ENCODE assay signal across 9 cellular contexts in genomic region chr2:190637331-190637734, GRCh38. TPM values are rescaled to one million over a fixed set of nuclear protein-coding genes. Genes with fewer than 3 reads are reported as not detected.
A peak's percentile ranks its signal among the peaks of the same experiment; 100 is the strongest.
DNase-seq lines count a peak whose midpoint lies in the region; ATAC-seq and TF ChIP-seq lines count a peak whose summit lies in the region.
"Had no signal": no experiment of that assay in that cellular context is flagged by ENCODE, and none has a peak within 500 bp of the region (broad histone marks: within the 10 kb centered on the region; RNA-seq: fewer than 3 reads in every experiment).

No MANE protein-coding gene starts in this region.

- DNase-seq in Calu3, result no peak
- no peak for DNase-seq in PC-9
- peak; percentile 57 for DNase-seq in fibroblast of the conjunctiva (ENCODE audit: low read depth)
- no peak for DNase-seq in psoas muscle
- DNase-seq in HK-2 (ENCODE audit: unreplicated experiment), result no peak
- DNase-seq in GM13976 (ENCODE audit: low spot score), result no peak
- DNase-seq in GM19240 (ENCODE audit: insufficient read length, low spot score), result no peak
- DNase-seq in NCI-H345 treated with DMSO at 0.1 percent for 48 hours (lab: John Stamatoyannopoulos, UW; ENCODE audit: unreplicated experiment), result no peak
- DNase-seq: NCI-H2107 had no signal

- H3K27me3 Mint-ChIP-seq in Calu3 (ENCODE audit: unreplicated experiment), result no peaks in the 10 kb centered on the region

- TF ChIP-seq CTCF in Calu3 (IDR thresholded peaks at IDR 0.05; ENCODE audit: unreplicated experiment), result no peak
- TF ChIP-seq CTCF in PC-9 (conservative IDR thresholded peaks at IDR 0.05), result no peak
- no peak for TF ChIP-seq CTCF in psoas muscle (IDR thresholded peaks at IDR 0.05)
- TF ChIP-seq CTCF in GM13976 (IDR thresholded peaks at IDR 0.05; ENCODE audit: borderline replicate concordance, control extremely low read depth, extremely low read depth, insufficient read depth, missing control alignments), result no peak

- intact Hi-C loops in Calu3 (cut with micrococcal nuclease; ENCODE audit: unreplicated experiment), result loop anchor here (2.0 kb wide), 1 partner anchor 167 kb away; no protein-coding TSS in a partner anchor
- intact Hi-C loops in PC-9 (cut with micrococcal nuclease; ENCODE audit: unreplicated experiment), result no loop called here
- intact Hi-C loops in psoas muscle (cut with DNase I), result no loop called here

- CTCF ChIA-PET in Calu3 (lab: Charles Lee) (no interaction called here), PC-9 (lab: Charles Lee) (no interaction called here)

- H3F3A ChIP-seq in PC-9 (ENCODE audit: insufficient read depth, low read depth), result peaks cover 19% of the 10 kb centered on the region

- peaks cover 31% of the 10 kb centered on the region for H3K4me1 Mint-ChIP-seq in Calu3 (ENCODE audit: low read depth, unreplicated experiment)

- POLR2A ChIA-PET in PC-9 (lab: Charles Lee; ENCODE audit: unreplicated experiment), result no interaction called here

- no peak overlapping the region for H2AFZ ChIP-seq in PC-9

- no peaks in the 10 kb centered on the region for H4K20me1 ChIP-seq in PC-9 (ENCODE audit: insufficient read depth)

- no peaks in the 10 kb centered on the region for H3K79me2 ChIP-seq in PC-9 (ENCODE audit: low read depth)

- H3K4me3 Mint-ChIP-seq in Calu3 (ENCODE audit: low read depth, unreplicated experiment), result no peak overlapping the region

- 58 to 80% (median 63%) methylated on average over 1 of the region's 1 CpG for WGBS in psoas muscle, 3 donors

- H3K36me3 ChIP-seq in PC-9 (ENCODE audit: low read depth) (no peaks in the 10 kb centered on the region), psoas muscle (ENCODE audit: insufficient read depth in 1 of 2, low read depth in 1 of 2) (no peaks in the 10 kb centered on the region)

- H3K9me3 Mint-ChIP-seq in Calu3 (ENCODE audit: low read depth, unreplicated experiment), result no peaks in the 10 kb centered on the region

- in situ Hi-C loops in GM13976 (cut with MboI; ENCODE audit: low sequenced_read_pairs, unreplicated experiment), result no loop called here

- H3K27ac ChIP-seq in PC-9, result peak overlapping the region; percentile 46
- peak overlapping the region; percentile 6 for H3K27ac ChIP-seq in psoas muscle

- no TSS peak for BruUV-seq in Calu3 (replicated peaks; lab: Mats Ljungman, UMichigan)
- BruUV-seq in PC-9 (replicated peaks; lab: Mats Ljungman, UMichigan), result no TSS peak

- H3K27ac Mint-ChIP-seq in Calu3 (ENCODE audit: unreplicated experiment), result peak overlapping the region; percentile 14

- peaks cover 25% of the 10 kb centered on the region for H3K4me1 ChIP-seq in PC-9 (replicated peaks; ENCODE audit: insufficient read depth)
- H3K4me1 ChIP-seq in psoas muscle, result peaks cover 2% of the 10 kb centered on the region

- H3K4me3 ChIP-seq in PC-9, result no peak overlapping the region
- no peak overlapping the region for H3K4me3 ChIP-seq in psoas muscle

- peak in 3 of 4 donors; percentile 37 to 46 (median 40) for ATAC-seq in psoas muscle

- peak overlapping the region; percentile 40 for H3K4me2 ChIP-seq in PC-9

- no peaks in the 10 kb centered on the region for H3K9me2 ChIP-seq in PC-9 (ENCODE audit: insufficient read depth)

- H3K27me3 ChIP-seq in PC-9 (ENCODE audit: insufficient read depth, low read depth) (no peaks in the 10 kb centered on the region), psoas muscle (ENCODE audit: insufficient read depth in 3 of 3, low read length in 2 of 3) (peaks cover 0 to 2% (median 0%) of the 10 kb centered on the region in 3 donors)

- H3K9me3 ChIP-seq in PC-9 (ENCODE audit: insufficient read depth, low read depth), result no peaks in the 10 kb centered on the region
- no peaks in the 10 kb centered on the region for H3K9me3 ChIP-seq in psoas muscle

- no peaks in the 10 kb centered on the region for H3K36me3 Mint-ChIP-seq in Calu3 (ENCODE audit: insufficient read depth, unreplicated experiment)

RNA-seq across cellular contexts. Expression of gene NAB1, which starts 11.6 kb away (rescaled TPM):
- 39.7 and 52.1 TPM in 2 replicates for total RNA-seq in Calu3 (2022)
- 17.0 and 22.9 TPM in 2 replicates for total RNA-seq in PC-9 (2021)
- total RNA-seq in psoas muscle, result 10 to 100 TPM in 2 of 4 donors, 1 to 10 TPM in 2; 5.1 to 16.9 (median 8.7) TPM
- polyA plus RNA-seq in psoas muscle, result 1 to 10 TPM; 2.6 to 7.9 (median 5.5) TPM
